Comparison of ENCODE assay signal across 11 cellular contexts in genomic region chr7:66330961-66331360, GRCh38.
DNase-seq lines count a peak whose midpoint lies in the region; TF ChIP-seq lines count a peak whose summit lies in the region.
"Had no signal": no experiment of that assay in that cellular context is flagged by ENCODE, and none has a peak within 500 bp of the region (broad histone marks: within the 10 kb centered on the region; RNA-seq: fewer than 3 reads in every experiment).

No MANE protein-coding gene starts in this region.

- no peak overlapping the region for H3K4me3 ChIP-seq in choroid plexus epithelial cell (ENCODE audit: low read depth, low read length)
- H3K4me3 ChIP-seq in thyroid gland (replicated peaks in 1 of 3): no peak overlapping the region
- H3K4me3 ChIP-seq: SJCRH30 had no signal

- peaks cover 0 to 8% of the 10 kb centered on the region in 2 donors for H3K4me1 ChIP-seq in thyroid gland

- H3K27me3 ChIP-seq in thyroid gland: no peaks in the 10 kb centered on the region
- H3K27me3 ChIP-seq: SJCRH30 had no signal

- DNase-seq in NCI-H1694 treated with DMSO at 0.1 percent for 48 hours (lab: John Stamatoyannopoulos, UW) (peak; percentile 86), choroid plexus epithelial cell (ENCODE audit: low read depth) (peak; percentile 33), iris pigment epithelial cell (ENCODE audit: low read depth) (peak; percentile 32), thyroid gland (peak; percentile 79 to 82), midbrain (lab: John Stamatoyannopoulos, UW) (no peak), kidney glomerular epithelial cell (lab: John Stamatoyannopoulos, UW) (no peak), MV-4-11 (lab: John Stamatoyannopoulos, UW) (no peak)
- no peak for DNase-seq in stimulated activated CD4-positive, alpha-beta T cell treated with anti-CD3 and anti-CD28 coated beads, Interleukin-12 subunit alpha, Interleukin-12 subunit beta, amount 100 ng/mL, for 4 hours
- DNase-seq: CD8-positive, alpha-beta memory T cell; NCI-H526 had no signal

- intact Hi-C loops in thyroid gland (cut with DNase I): no loop called here

- peak overlapping the region in 1 of 3 donors; percentile 39 for H3K27ac ChIP-seq in thyroid gland
- H3K27ac ChIP-seq: SJCRH30 had no signal

- no peak for TF ChIP-seq POLR2A in thyroid gland (IDR thresholded peaks at IDR 0.05)

- WGBS in thyroid gland, 2 donors: 33 to 44% methylated on average over 1 of the region's 1 CpG

- no peak for TF ChIP-seq CTCF in choroid plexus epithelial cell (conservative IDR thresholded peaks at IDR 0.05; ENCODE audit: low read depth, low read length)
- no peak for TF ChIP-seq CTCF in thyroid gland (IDR thresholded peaks at IDR 0.05)

- H3K9me3 ChIP-seq in thyroid gland: no peaks in the 10 kb centered on the region
- H3K9me3 ChIP-seq: SJCRH30 had no signal

- no peaks in the 10 kb centered on the region for H3K36me3 ChIP-seq in thyroid gland
- H3K36me3 ChIP-seq: SJCRH30 had no signal

Comparison
In these comparisons a context has a peak if more than half of its experiments do, and no peak if none do; other contexts are left out.
1. DNase-seq: peak in NCI-H1694 treated with DMSO at 0.1 percent for 48 hours (single experiment), choroid plexus epithelial cell (single experiment), iris pigment epithelial cell (single experiment) and thyroid gland (2 of 2); none in midbrain (single experiment), kidney glomerular epithelial cell (single experiment), MV-4-11 (single experiment) and stimulated activated CD4-positive, alpha-beta T cell treated with anti-CD3 and anti-CD28 coated beads, Interleukin-12 subunit alpha, Interleukin-12 subunit beta, amount 100 ng/mL, for 4 hours (single experiment).